In genomic region chr13:48118025-48118424, GRCh38 we compare ENCODE assay signal across 7 cellular contexts.
"Had no signal": no experiment of that assay in that cellular context is flagged by ENCODE, and none has a peak within 500 bp of the region (broad histone marks: within the 10 kb centered on the region; RNA-seq: fewer than 3 reads in every experiment).

No MANE protein-coding gene starts in this region.

- H2AFZ ChIP-seq: GM23248 had no signal

- DNase-seq: GM23248, GOT3, H9, HCEC 1CT, IMR-90 had no signal

- H3K4me3 ChIP-seq: GM23248 had no signal

- FAIRE-seq: H54, HTR-8/SVneo had no signal

- H3K9ac ChIP-seq: GM23248 had no signal

- H3K27ac ChIP-seq: GM23248 had no signal
